In the genomic region with DNA sequence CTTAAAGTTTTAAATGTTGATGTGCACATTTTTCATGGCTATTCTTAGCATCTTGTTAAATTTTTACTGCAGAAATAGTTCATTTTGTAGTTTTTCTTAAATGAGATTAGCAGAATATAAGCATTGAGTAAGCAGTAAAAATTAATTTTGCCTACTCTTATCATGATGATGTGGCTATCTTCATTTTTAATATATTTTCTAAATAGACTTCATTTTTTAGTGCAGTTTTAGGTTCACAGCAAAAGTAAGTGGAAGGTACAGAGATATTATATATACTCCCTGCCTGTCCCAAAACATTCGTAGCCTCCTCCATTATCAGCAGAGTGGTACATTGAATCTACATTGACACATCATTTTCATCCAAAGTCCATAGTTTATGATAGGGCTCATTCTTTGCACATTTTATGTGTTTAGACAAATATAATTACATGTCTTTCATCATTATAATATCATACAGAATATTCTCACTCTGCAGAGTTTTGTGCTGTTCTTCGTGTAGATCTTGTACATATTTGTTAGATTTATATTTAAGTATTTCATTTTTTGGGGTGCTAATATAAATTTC, we compare ENCODE assay signal across 19 cellular contexts. TPM values are rescaled to one million over a fixed set of nuclear protein-coding genes. Genes with fewer than 3 reads are reported as not detected.
A peak's percentile ranks its signal among the peaks of the same experiment; 100 is the strongest.
DNase-seq lines count a peak whose midpoint lies in the region; ATAC-seq, FAIRE-seq and TF ChIP-seq lines count a peak whose summit lies in the region.
"Had no signal": no experiment of that assay in that cellular context is flagged by ENCODE, and none has a peak within 500 bp of the region (broad histone marks: within the 10 kb centered on the region; RNA-seq: fewer than 3 reads in every experiment).

No MANE protein-coding gene starts in this region.

- H2AFZ ChIP-seq in K562 (ENCODE audit: low read depth, low read length), result no peak overlapping the region
- H2AFZ ChIP-seq: GM23338 had no signal

- peak; percentile 18 for ATAC-seq in K562
- ATAC-seq in left colon, result peak; percentile 86
- no peak for ATAC-seq in GM21360 (IDR thresholded peaks at IDR 0.05; ENCODE audit: unreplicated experiment)
- ATAC-seq in activated naive CD8-positive, alpha-beta T cell treated with anti-CD3 and anti-CD28 coated beads, Interleukin-2, amount 50 U/mL, for 24 hours, result no peak
- ATAC-seq: GM23338, HCT116 had no signal

- H3K27me3 ChIP-seq in K562 (ENCODE audit: control insufficient read depth in 2 of 2, insufficient read depth in 2 of 2, low read length in 2 of 2), result no peaks in the 10 kb centered on the region

- no TSS peak for BruUV-seq in K562 (replicated peaks; lab: Mats Ljungman, UMichigan)

- no peak overlapping the region for H3K9ac ChIP-seq in K562 (ENCODE audit: insufficient read depth in 1 of 2, low read depth in 2 of 2, low read length in 2 of 2)

- peak overlapping the region; percentile 33; the same call in 1 of the 3 replicates for H3K27ac ChIP-seq in K562 (ENCODE audit: extremely low read depth, low read depth, low read length)

- FAIRE-seq in K562 (lab: Jason Lieb, UNC), result no peak
- FAIRE-seq: GM19239 had no signal

- H3K4me1 ChIP-seq in K562 (replicated peaks in 1 of 2; ENCODE audit: control insufficient read depth in 2 of 2, insufficient read depth in 2 of 2, low read length in 2 of 2), result peaks cover 4 to 45% of the 10 kb centered on the region in 2 experiments; a peak in 3 of 5 replicates

- no peak for TF ChIP-seq EP300 in K562 (IDR thresholded peaks at IDR 0.05; ENCODE audit: low read length)

- no peak for TF ChIP-seq RAD21 in K562 (CRISPR knock-in tag; conservative IDR thresholded peaks at IDR 0.05 in 1 of 2, IDR thresholded peaks at IDR 0.05 in 1 of 2)

- POLR2A ChIA-PET in K562 (lab: Yijun Ruan, JAX), result interaction anchor here (1.4 to 1.6 kb wide), 3 partner anchors 305 to 341 kb away, joined by 3 to 4 read pairs (median 3); no protein-coding TSS in a partner anchor

- TF ChIP-seq POLR2A in K562 (conservative IDR thresholded peaks at IDR 0.05), result no peak

- no peak overlapping the region for H3K27ac Mint-ChIP-seq in activated naive CD8-positive, alpha-beta T cell treated with anti-CD3 and anti-CD28 coated beads, Interleukin-2, amount 50 U/mL, for 24 hours
- H3K27ac Mint-ChIP-seq: CD4-positive, alpha-beta memory T cell; GM23338; H9 had no signal

- no peak overlapping the region for H3K4me2 ChIP-seq in K562 (ENCODE audit: insufficient read depth, low read length)
- H3K4me2 ChIP-seq: GM23338 had no signal

- peaks cover 92% of the 10 kb centered on the region for H3K36me3 ChIP-seq in K562 (ENCODE audit: control insufficient read depth, insufficient read depth, low read length)

- CTCF ChIA-PET in K562 (lab: Yijun Ruan, JAX; ENCODE audit: low intra/inter-chr PET ratio), result no interaction called here

- H4K20me1 ChIP-seq in K562 (replicated peaks; ENCODE audit: control insufficient read depth, insufficient read depth, low read length), result no peaks in the 10 kb centered on the region

- no peaks in the 10 kb centered on the region for H3K9me3 ChIP-seq in K562 (replicated peaks; ENCODE audit: control insufficient read depth, insufficient read depth, low read depth, low read length)

- H3K36me3 Mint-ChIP-seq in activated naive CD8-positive, alpha-beta T cell treated with anti-CD3 and anti-CD28 coated beads, Interleukin-2, amount 50 U/mL, for 24 hours (ENCODE audit: low read depth), result peaks cover 30% of the 10 kb centered on the region

- 26% methylated on average over 2 of the region's 2 CpGs for WGBS in K562 (ENCODE audit: insufficient coverage, low coverage, missing lambda C conversion rate)

- no peak for TF ChIP-seq CTCF in K562 (IDR thresholded peaks at IDR 0.05 in 2 of 3, conservative IDR thresholded peaks at IDR 0.05 in 1 of 3; ENCODE audit: insufficient read depth in 2 of 3, low read depth in 1 of 3, low read length in 3 of 3)

- H3K79me2 ChIP-seq in K562 (ENCODE audit: control insufficient read depth, insufficient read depth, low read length), result peaks cover 100% of the 10 kb centered on the region

- H3K27me3 Mint-ChIP-seq in activated naive CD8-positive, alpha-beta T cell treated with anti-CD3 and anti-CD28 coated beads, Interleukin-2, amount 50 U/mL, for 24 hours, result no peaks in the 10 kb centered on the region
- H3K27me3 Mint-ChIP-seq: CD4-positive, alpha-beta memory T cell had no signal

- no peak overlapping the region for H3K4me3 ChIP-seq in K562
- H3K4me3 ChIP-seq: GM23338 had no signal

- no peaks in the 10 kb centered on the region for H3K9me1 ChIP-seq in K562 (ENCODE audit: control insufficient read depth, insufficient read depth, low read length)

- no peak overlapping the region for H3K4me3 Mint-ChIP-seq in activated naive CD8-positive, alpha-beta T cell treated with anti-CD3 and anti-CD28 coated beads, Interleukin-2, amount 50 U/mL, for 24 hours
- H3K4me3 Mint-ChIP-seq: GM23338, H9, HFFc6 had no signal

- peaks cover 27% of the 10 kb centered on the region for H3K4me1 Mint-ChIP-seq in activated naive CD8-positive, alpha-beta T cell treated with anti-CD3 and anti-CD28 coated beads, Interleukin-2, amount 50 U/mL, for 24 hours

- in situ Hi-C loops in K562 (cut with MboI), result loop anchor here (25.0 kb wide), 1 partner anchor 331 kb away; no protein-coding TSS in a partner anchor

- no peaks in the 10 kb centered on the region for H3K9me3 Mint-ChIP-seq in activated naive CD8-positive, alpha-beta T cell treated with anti-CD3 and anti-CD28 coated beads, Interleukin-2, amount 50 U/mL, for 24 hours
- H3K9me3 Mint-ChIP-seq: CD4-positive, alpha-beta memory T cell; GM23338; H9; HFFc6 had no signal

- DNase-seq in NCI-H69 (lab: John Stamatoyannopoulos, UW) (peak; percentile 15), K562 (ENCODE audit: extremely low read depth in 1 of 4, low spot score in 3 of 4) (no peak), left colon (no peak), superior temporal gyrus (ENCODE audit: extremely low spot score) (peak; percentile 15), epidermal melanocyte (ENCODE audit: insufficient read length, low spot score) (no peak), NCI-H1930 (lab: John Stamatoyannopoulos, UW) (no peak)
- DNase-seq in activated naive CD8-positive, alpha-beta T cell treated with anti-CD3 and anti-CD28 coated beads, Interleukin-2, amount 50 U/mL, for 24 hours, result no peak
- DNase-seq: C1 segment of cervical spinal cord; Calu3; CD4-positive, alpha-beta memory T cell; COR-L47; EL; GF-D8; H9; HFFc6 had no signal

- intact Hi-C loops in K562 (cut with micrococcal nuclease), result no loop called here
- intact Hi-C loops in left colon (cut with DNase I, micrococcal nuclease), result no loop called here

TF ChIP-seq in K562, 482 proteins besides CTCF, POLR2A, EP300 and RAD21 (continues in another document):
- TF ChIP-seq NFE2L1 (tag; IDR thresholded peaks at IDR 0.05; ENCODE audit: borderline replicate concordance, low read depth), result no peak
- peak in 1 of 2 experiments; percentile 29; a peak in 1 of 4 replicates for TF ChIP-seq NONO (IDR thresholded peaks at IDR 0.05; ENCODE audit: low read depth in 2 of 2, low read length in 1 of 2)
- TF ChIP-seq POLR2AphosphoS2 (IDR thresholded peaks at IDR 0.05; ENCODE audit: low read length), result peak; percentile 68; the same call in 1 of the 2 replicates
- peak; percentile 42 for TF ChIP-seq RBFOX2 (IDR thresholded peaks at IDR 0.05; ENCODE audit: low read depth, low read length)
- TF ChIP-seq, protein P1, sequence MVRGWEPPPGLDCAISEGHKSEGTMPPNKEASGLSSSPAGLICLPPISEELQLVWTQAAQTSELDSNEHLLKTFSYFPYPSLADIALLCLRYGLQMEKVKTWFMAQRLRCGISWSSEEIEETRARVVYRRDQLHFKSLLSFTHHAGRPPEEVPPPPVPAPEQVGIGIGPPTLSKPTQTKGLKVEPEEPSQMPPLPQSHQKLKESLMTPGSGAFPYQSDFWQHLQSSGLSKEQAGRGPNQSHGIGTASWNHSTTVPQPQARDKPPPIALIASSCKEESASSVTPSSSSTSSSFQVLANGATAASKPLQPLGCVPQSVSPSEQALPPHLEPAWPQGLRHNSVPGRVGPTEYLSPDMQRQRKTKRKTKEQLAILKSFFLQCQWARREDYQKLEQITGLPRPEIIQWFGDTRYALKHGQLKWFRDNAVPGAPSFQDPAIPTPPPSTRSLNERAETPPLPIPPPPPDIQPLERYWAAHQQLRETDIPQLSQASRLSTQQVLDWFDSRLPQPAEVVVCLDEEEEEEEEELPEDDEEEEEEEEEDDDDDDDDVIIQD (CRISPR knock-in tag; IDR thresholded peaks at IDR 0.05), result no peak
- TF ChIP-seq ZNF76 (CRISPR knock-in tag; IDR thresholded peaks at IDR 0.05; ENCODE audit: borderline replicate concordance), result no peak
- peak; percentile 10 for TF ChIP-seq POLR2H (tag; IDR thresholded peaks at IDR 0.05; ENCODE audit: low read depth)

RNA-seq across cellular contexts. Expression of gene STXBP5, which starts 13.7 kb away (rescaled TPM):
- total RNA-seq in K562 (2011; cell fraction: chromatin; rRNA removed; ENCODE audit: low replicate concordance), result 282 and 467 TPM in 2 replicates
- total RNA-seq in K562 (2011; cell fraction: nucleolus; rRNA removed), result 111 and 113 TPM in 2 replicates
- total RNA-seq in K562 (2011; cell fraction: nucleoplasm; rRNA removed), result 160 and 217 TPM in 2 replicates
- total RNA-seq in K562 (2014; rRNA removed) (50.1 and 60.1 TPM in 2 replicates), K562 (2014; rRNA removed; fragmentation: Illumina TruSeq; extraction: Trizol) (114 and 158 TPM in 2 replicates), K562 (2015; rRNA removed; fragmentation: Illumina TruSeq; extraction: Trizol) (144 and 155 TPM in 2 replicates), K562 (2021) (98.8 and 115 TPM in 2 replicates), left colon (10 to 100 TPM; 58.0 to 86.1 TPM)
- polyA plus RNA-seq in K562 (2011; rRNA removed) (128 and 172 TPM in 2 replicates), K562 (2014; fragmentation: Illumina TruSeq; extraction: Trizol) (71.5 and 82.1 TPM in 2 replicates), K562 (2014; fragmentation: Nextera tagmentation; extraction: Ambion mirVana) (10 to 100 TPM; 23.3 to 23.9 TPM), K562 (2014; rRNA removed) (49.6 and 60.5 TPM in 2 replicates)
- polyA plus RNA-seq in K562 (2011; cell fraction: cytosol; rRNA removed), result 42.0 and 63.5 TPM in 2 replicates
- polyA plus RNA-seq in K562 (2011; cell fraction: nucleus; rRNA removed), result 254 and 270 TPM in 2 replicates
- polyA plus RNA-seq in K562 (2012), result 56.3 and 84.9 TPM in 2 replicates
- 447 and 452 TPM in 2 replicates for polyA minus RNA-seq in K562 (2011; rRNA and poly(A)+ RNA removed)
- 96.1 and 167 TPM in 2 replicates for polyA minus RNA-seq in K562 (2011; cell fraction: cytosol; rRNA and poly(A)+ RNA removed)
- 374 and 571 TPM in 2 replicates for polyA minus RNA-seq in K562 (2011; cell fraction: nucleus; rRNA and poly(A)+ RNA removed)

Comparison
In these comparisons a context has a peak if more than half of its experiments do, and no peak if none do; other contexts are left out.
1. DNase-seq: peak in NCI-H69 (single experiment) and superior temporal gyrus (single experiment); none in K562 (0 of 4), left colon (0 of 2), epidermal melanocyte (single experiment), NCI-H1930 (0 of 2) and activated naive CD8-positive, alpha-beta T cell treated with anti-CD3 and anti-CD28 coated beads, Interleukin-2, amount 50 U/mL, for 24 hours (single experiment).
2. ATAC-seq: peak in K562 (single experiment) and left colon (single experiment); none in GM21360 (single experiment) and activated naive CD8-positive, alpha-beta T cell treated with anti-CD3 and anti-CD28 coated beads, Interleukin-2, amount 50 U/mL, for 24 hours (single experiment).